In the genomic region with DNA sequence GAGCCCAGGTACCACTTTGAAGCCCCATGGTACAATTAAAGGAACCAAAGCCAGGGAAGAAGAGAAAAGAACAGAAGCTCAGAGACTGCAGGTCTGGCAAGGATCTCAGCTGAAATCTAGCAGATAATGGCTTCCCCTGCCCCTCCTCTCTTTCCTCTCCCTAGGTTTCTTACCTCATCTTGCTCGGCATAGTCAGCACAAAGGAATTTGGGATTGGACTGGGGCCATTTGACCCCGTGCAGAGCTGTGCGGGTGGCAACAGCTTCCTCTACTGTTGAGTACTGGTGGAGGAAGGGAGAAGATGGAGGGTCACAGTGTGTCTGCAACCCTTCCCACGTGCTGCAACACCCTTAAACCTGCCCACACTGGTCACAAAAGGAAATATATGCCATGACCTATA, we compare ENCODE assay signal across 10 cellular contexts. TPM values are rescaled to one million over a fixed set of nuclear protein-coding genes. Genes with fewer than 3 reads are reported as not detected.
A peak's percentile ranks its signal among the peaks of the same experiment; 100 is the strongest.
DNase-seq lines count a peak whose midpoint lies in the region; ATAC-seq and TF ChIP-seq lines count a peak whose summit lies in the region.
"Had no signal": no experiment of that assay in that cellular context is flagged by ENCODE, and none has a peak within 500 bp of the region (broad histone marks: within the 10 kb centered on the region; RNA-seq: fewer than 3 reads in every experiment).

No MANE protein-coding gene starts in this region.

- DNase-seq in AG09319 (ENCODE audit: extremely low read depth, low read depth): peak; percentile 69
- DNase-seq in Panc1 (ENCODE audit: low read depth, low spot score): peak; percentile 77
- DNase-seq in fibroblast of lung (ENCODE audit: low read depth in 2 of 2): peak; percentile 94 to 95
- DNase-seq in osteoblast (ENCODE audit: insufficient read length, low spot score, missing footprints): peak; percentile 99
- DNase-seq in effector memory CD4-positive, alpha-beta T cell: no peak
- DNase-seq in activated naive CD4-positive, alpha-beta T cell (lab: John Stamatoyannopoulos, UW): no peak
- no peak for DNase-seq in DMS 273 treated with DMSO at 0.1 percent for 48 hours (lab: John Stamatoyannopoulos, UW)
- DNase-seq in T-helper 9 cell: no peak
- DNase-seq: DMS79 treated with DMSO at 0.1 percent for 48 hours, NCI-H446 treated with DMSO at 0.1 percent for 48 hours had no signal

- H3K4me1 ChIP-seq in Panc1 (ENCODE audit: control insufficient read depth, insufficient read depth, low read length): peaks cover 15% of the 10 kb centered on the region
- peaks cover 15% of the 10 kb centered on the region for H3K4me1 ChIP-seq in fibroblast of lung (ENCODE audit: control insufficient read depth, extremely low read depth, insufficient read depth, low read length)
- H3K4me1 ChIP-seq in osteoblast (ENCODE audit: insufficient read depth, low read length): peaks cover 21% of the 10 kb centered on the region
- H3K4me1 ChIP-seq in effector memory CD4-positive, alpha-beta T cell (ENCODE audit: control insufficient read depth, insufficient read depth, low read length, poor library complexity, severe bottlenecking): peaks cover 2% of the 10 kb centered on the region

- TF ChIP-seq CTCF in AG09319 (IDR thresholded peaks at IDR 0.05; ENCODE audit: low read depth, low read length) (no peak), Panc1 (IDR thresholded peaks at IDR 0.05) (no peak), fibroblast of lung (conservative IDR thresholded peaks at IDR 0.05 in 1 of 2, IDR thresholded peaks at IDR 0.05 in 1 of 2; ENCODE audit: low read depth in 1 of 2, low read length in 2 of 2) (no peak), osteoblast (IDR thresholded peaks at IDR 0.05; ENCODE audit: extremely low read depth, low read depth, low read length) (no peak)

- H3K4me2 ChIP-seq in fibroblast of lung (ENCODE audit: extremely low read depth, insufficient read depth, low read length) (peak overlapping the region; percentile 28), osteoblast (ENCODE audit: insufficient read depth, low read length) (peak overlapping the region; percentile 3)

- peaks cover 27% of the 10 kb centered on the region for H3K36me3 ChIP-seq in Panc1 (ENCODE audit: control insufficient read depth, insufficient read depth, low read length)
- H3K36me3 ChIP-seq in fibroblast of lung (ENCODE audit: control insufficient read depth, insufficient read depth, low read length): peaks cover 37% of the 10 kb centered on the region
- peaks cover 76% of the 10 kb centered on the region for H3K36me3 ChIP-seq in osteoblast (ENCODE audit: insufficient read depth, low read length)
- peaks cover 77% of the 10 kb centered on the region for H3K36me3 ChIP-seq in effector memory CD4-positive, alpha-beta T cell (ENCODE audit: control insufficient read depth, insufficient read depth, low read length)

- POLR2A ChIA-PET in Panc1 (lab: Charles Lee): interaction anchor here (0.7 kb wide), 1 partner anchor 77 kb away, joined by 13 read pairs; no protein-coding TSS in a partner anchor

- intact Hi-C loops in Panc1 (cut with micrococcal nuclease; ENCODE audit: unreplicated experiment): no loop called here

- H2AFZ ChIP-seq in fibroblast of lung (ENCODE audit: low read length): no peak overlapping the region
- H2AFZ ChIP-seq in osteoblast (ENCODE audit: low read length): no peak overlapping the region

- H3K4me3 ChIP-seq in Panc1 (ENCODE audit: low read depth in 2 of 2, low read length in 2 of 2) (no peak overlapping the region), fibroblast of lung (replicated peaks in 1 of 4; ENCODE audit: control extremely low read depth in 1 of 4, insufficient read depth in 1 of 4, low read depth in 3 of 4, low read length in 4 of 4) (no peak overlapping the region), osteoblast (ENCODE audit: insufficient read depth, low read length) (no peak overlapping the region)
- no peak overlapping the region for H3K4me3 ChIP-seq in effector memory CD4-positive, alpha-beta T cell (ENCODE audit: insufficient read depth, low read depth, low read length, poor library complexity, severe bottlenecking)

- in situ Hi-C loops in Panc1 (cut with HindIII; ENCODE audit: low pct_unique_long_range_greater_than_20kb, low sequenced_read_pairs): no loop called here

- H3K79me2 ChIP-seq in fibroblast of lung (ENCODE audit: control insufficient read depth, insufficient read depth, low read length) (peaks cover 25% of the 10 kb centered on the region), osteoblast (ENCODE audit: insufficient read depth, low read length) (peaks cover 39% of the 10 kb centered on the region)

- peak; percentile 42 for ATAC-seq in Panc1

- no peak overlapping the region for H3K9ac ChIP-seq in fibroblast of lung (ENCODE audit: insufficient read depth, low read length)

- H3K9me3 ChIP-seq in Panc1 (ENCODE audit: control insufficient read depth, insufficient read depth, low read depth, low read length) (no peaks in the 10 kb centered on the region), fibroblast of lung (ENCODE audit: control insufficient read depth, insufficient read depth, low read depth, low read length) (no peaks in the 10 kb centered on the region), osteoblast (ENCODE audit: low read depth, low read length) (no peaks in the 10 kb centered on the region)
- H3K9me3 ChIP-seq in effector memory CD4-positive, alpha-beta T cell (ENCODE audit: control insufficient read depth, low read length): no peaks in the 10 kb centered on the region

- H3K27ac ChIP-seq in Panc1 (ENCODE audit: low read length) (peak overlapping the region; percentile 68), fibroblast of lung (ENCODE audit: insufficient read depth, low read length) (peak overlapping the region; percentile 41), osteoblast (ENCODE audit: low read depth, low read length) (peak overlapping the region; percentile 52)
- no peak overlapping the region for H3K27ac ChIP-seq in effector memory CD4-positive, alpha-beta T cell (ENCODE audit: insufficient read depth, low read length, poor library complexity, severe bottlenecking)

- H3K27me3 ChIP-seq in Panc1 (ENCODE audit: control insufficient read depth, insufficient read depth, low read length) (no peaks in the 10 kb centered on the region), fibroblast of lung (ENCODE audit: control insufficient read depth, insufficient read depth, low read length) (no peaks in the 10 kb centered on the region), osteoblast (ENCODE audit: insufficient read depth, low read length) (no peaks in the 10 kb centered on the region)
- no peaks in the 10 kb centered on the region for H3K27me3 ChIP-seq in effector memory CD4-positive, alpha-beta T cell (replicated peaks; ENCODE audit: control insufficient read depth, insufficient read depth, low read length, poor library complexity, severe bottlenecking)

- no TSS peak for BruUV-seq in Panc1 (replicated peaks; lab: Mats Ljungman, UMichigan)

- CTCF ChIA-PET in Panc1 (lab: Charles Lee): interaction anchor here (0.6 to 1.2 kb wide), 3 partner anchors 76 to 283 kb away, joined by 4 to 7 read pairs (median 5); no protein-coding TSS in a partner anchor

- H4K20me1 ChIP-seq in fibroblast of lung (ENCODE audit: control insufficient read depth, extremely low read depth, insufficient read depth, low read length) (no peaks in the 10 kb centered on the region), osteoblast (ENCODE audit: insufficient read depth, low read length) (peaks cover 37% of the 10 kb centered on the region)

RNA-seq across cellular contexts. Expression of a gene that starts 4.7 kb away (rescaled TPM):
- total RNA-seq in Panc1 (2021; ENCODE audit: unreplicated experiment): 9.0 TPM
- polyA plus RNA-seq in Panc1 (2012; ENCODE audit: insufficient read length): 6.8 TPM
- 5.6 and 6.2 TPM in 2 replicates for total RNA-seq in fibroblast of lung
- 5.0 and 6.5 TPM in 2 replicates for polyA plus RNA-seq in fibroblast of lung
- polyA plus RNA-seq in fibroblast of lung (2012): 5.1 and 6.8 TPM in 2 replicates
- 12.8 and 23.3 TPM in 2 replicates for polyA minus RNA-seq in fibroblast of lung (ENCODE audit: low replicate concordance)
- total RNA-seq in osteoblast: 3.3 and 3.5 TPM in 2 replicates

RNA-seq across cellular contexts. Expression of a gene that starts 20.0 kb away (rescaled TPM):
- total RNA-seq in Panc1 (2021; ENCODE audit: unreplicated experiment): not detected
- polyA plus RNA-seq in Panc1 (2012; ENCODE audit: insufficient read length): not detected
- under 0.01 TPM in 1 of 2 replicates, not detected in the other for total RNA-seq in fibroblast of lung
- not detected in 2 replicates for polyA plus RNA-seq in fibroblast of lung
- polyA plus RNA-seq in fibroblast of lung (2012): not detected in 2 replicates
- polyA minus RNA-seq in fibroblast of lung (ENCODE audit: low replicate concordance): not detected in 2 replicates
- not detected in 2 replicates for total RNA-seq in osteoblast

RNA-seq across cellular contexts. Expression of a gene that starts 27.3 kb away (rescaled TPM):
- total RNA-seq in Panc1 (2021; ENCODE audit: unreplicated experiment): 149 TPM
- polyA plus RNA-seq in Panc1 (2012; ENCODE audit: insufficient read length): 252 TPM
- 166 and 204 TPM in 2 replicates for total RNA-seq in fibroblast of lung
- 237 and 276 TPM in 2 replicates for polyA plus RNA-seq in fibroblast of lung
- polyA plus RNA-seq in fibroblast of lung (2012): 213 and 248 TPM in 2 replicates
- polyA minus RNA-seq in fibroblast of lung (ENCODE audit: low replicate concordance): 184 and 186 TPM in 2 replicates
- 162 and 164 TPM in 2 replicates for total RNA-seq in osteoblast

RNA-seq across cellular contexts. Expression of a gene that starts 32.9 kb away (rescaled TPM):
- total RNA-seq in Panc1 (2021; ENCODE audit: unreplicated experiment): 162 TPM
- polyA plus RNA-seq in Panc1 (2012; ENCODE audit: insufficient read length): 110 TPM
- 58.3 and 75.1 TPM in 2 replicates for total RNA-seq in fibroblast of lung
- 94.0 and 101 TPM in 2 replicates for polyA plus RNA-seq in fibroblast of lung
- 83.2 and 87.5 TPM in 2 replicates for polyA plus RNA-seq in fibroblast of lung (2012)
- 66.3 and 73.4 TPM in 2 replicates for polyA minus RNA-seq in fibroblast of lung (ENCODE audit: low replicate concordance)
- total RNA-seq in osteoblast: 90.5 and 103 TPM in 2 replicates

RNA-seq across cellular contexts. Expression of a gene that starts 33.3 kb away (rescaled TPM):
- total RNA-seq in Panc1 (2021; ENCODE audit: unreplicated experiment) (39.6 TPM), fibroblast of lung (55.0 and 60.4 TPM in 2 replicates), osteoblast (41.5 and 43.1 TPM in 2 replicates)
- polyA plus RNA-seq in Panc1 (2012; ENCODE audit: insufficient read length): 36.4 TPM
- polyA plus RNA-seq in fibroblast of lung: 96.5 and 115 TPM in 2 replicates
- 88.5 and 104 TPM in 2 replicates for polyA plus RNA-seq in fibroblast of lung (2012)
- polyA minus RNA-seq in fibroblast of lung (ENCODE audit: low replicate concordance): 89.5 and 118 TPM in 2 replicates

Comparison
In these comparisons a context has a peak if more than half of its experiments do, and no peak if none do; other contexts are left out.
1. DNase-seq: peak in AG09319 (single experiment), Panc1 (single experiment), fibroblast of lung (2 of 2) and osteoblast (single experiment); none in effector memory CD4-positive, alpha-beta T cell (0 of 3), activated naive CD4-positive, alpha-beta T cell (0 of 4), DMS 273 treated with DMSO at 0.1 percent for 48 hours (single experiment) and T-helper 9 cell (single experiment).